Comparison of ENCODE assay signal across 26 cellular contexts in genomic region chrX:13200398-13200797, GRCh38.
"Had no signal": no experiment of that assay in that cellular context is flagged by ENCODE, and none has a peak within 500 bp of the region (broad histone marks: within the 10 kb centered on the region; RNA-seq: fewer than 3 reads in every experiment).

No MANE protein-coding gene starts in this region.

- H3K4me1 Mint-ChIP-seq: central memory CD8-positive, alpha-beta T cell; stimulated activated effector memory CD8-positive, alpha-beta T cell treated with anti-CD3 and anti-CD28 coated beads, Interleukin-12 subunit alpha, Interleukin-12 subunit beta, amount 100 ng/mL, for 72 hours had no signal

- H3K27ac ChIP-seq: ascending aorta, breast epithelium, dorsolateral prefrontal cortex, esophagus muscularis mucosa, gastrocnemius medialis, neutrophil, tibial artery had no signal

- H3K4me1 ChIP-seq: ascending aorta, breast epithelium, gastrocnemius medialis, tibial artery had no signal

- FAIRE-seq: colon, keratinocyte, small intestine had no signal

- H3K4me3 Mint-ChIP-seq: activated CD8-positive, alpha-beta T cell treated with anti-CD3 and anti-CD28 coated beads, Interleukin-2, amount 10 ng/mL, durations not matched to agents 7 days and 5 days; activated T-helper 1 cell treated with anti-CD3 and anti-CD28 coated beads, Interleukin-12 subunit alpha, Interleukin-12 subunit beta, Interleukin-2, Interleukin-4 antibody, amounts not matched to agents 30 ng/mL and 10 ng/mL and 1 ng/mL, durations not matched to agents 14 hours and 24 hours and 36 hours; central memory CD8-positive, alpha-beta T cell; natural killer cell; stimulated activated effector memory CD8-positive, alpha-beta T cell treated with anti-CD3 and anti-CD28 coated beads, Interleukin-12 subunit alpha, Interleukin-12 subunit beta, amount 100 ng/mL, for 72 hours; stimulated activated naive CD8-positive, alpha-beta T cell treated with anti-CD3 and anti-CD28 coated beads, Interleukin-15, amount 100 ng/mL, for 72 hours had no signal

- H3K9me3 ChIP-seq: ascending aorta, breast epithelium, esophagus muscularis mucosa, gastrocnemius medialis, neutrophil, tibial artery had no signal

- H3K27me3 ChIP-seq: ascending aorta, esophagus muscularis mucosa, gastrocnemius medialis, neutrophil, tibial artery had no signal

- H3K36me3 Mint-ChIP-seq: activated naive CD4-positive, alpha-beta T cell treated with anti-CD3 and anti-CD28 coated beads, Interleukin-2, amount 50 U/mL, for 72 hours; natural killer cell; stimulated activated effector memory CD8-positive, alpha-beta T cell treated with anti-CD3 and anti-CD28 coated beads, Interleukin-12 subunit alpha, Interleukin-12 subunit beta, amount 100 ng/mL, for 72 hours had no signal

- H3K36me3 ChIP-seq: ascending aorta, breast epithelium, esophagus muscularis mucosa, gastrocnemius medialis, neutrophil, tibial artery had no signal

- H3K4me3 ChIP-seq: ascending aorta, breast epithelium, dorsolateral prefrontal cortex, esophagus muscularis mucosa, gastrocnemius medialis, lung, tibial artery had no signal

- DNase-seq: activated CD4-positive, alpha-beta T cell treated with anti-CD3 and anti-CD28 coated beads, Interleukin-2, amount 50 U/mL, for 1 hour; activated CD8-positive, alpha-beta T cell treated with anti-CD3 and anti-CD28 coated beads, Interleukin-2, amount 10 ng/mL, durations not matched to agents 7 days and 5 days; activated gamma-delta T cell; dorsolateral prefrontal cortex; gastrocnemius medialis; head of caudate nucleus; hypothalamus; natural killer cell; small intestine; stimulated activated CD4-positive, alpha-beta T cell treated with anti-CD3 and anti-CD28 coated beads, Interleukin-2, amount 100 ng/mL, for 24 hours; stimulated activated naive CD8-positive, alpha-beta T cell treated with anti-CD3 and anti-CD28 coated beads, Interleukin-15, amount 100 ng/mL, for 72 hours; T-helper 2 cell; tibial artery had no signal

- H3K27ac Mint-ChIP-seq: activated CD8-positive, alpha-beta T cell treated with anti-CD3 and anti-CD28 coated beads, Interleukin-2, amount 10 ng/mL, durations not matched to agents 7 days and 5 days; activated naive CD4-positive, alpha-beta T cell treated with anti-CD3 and anti-CD28 coated beads, Interleukin-2, amount 50 U/mL, for 72 hours; activated T-helper 1 cell treated with anti-CD3 and anti-CD28 coated beads, Interleukin-12 subunit alpha, Interleukin-12 subunit beta, Interleukin-2, Interleukin-4 antibody, amounts not matched to agents 30 ng/mL and 10 ng/mL and 1 ng/mL, durations not matched to agents 14 hours and 24 hours and 36 hours; natural killer cell; stimulated activated effector memory CD8-positive, alpha-beta T cell treated with anti-CD3 and anti-CD28 coated beads, Interleukin-12 subunit alpha, Interleukin-12 subunit beta, amount 100 ng/mL, for 72 hours had no signal

- H3K27me3 Mint-ChIP-seq: central memory CD8-positive, alpha-beta T cell; stimulated activated naive CD8-positive, alpha-beta T cell treated with anti-CD3 and anti-CD28 coated beads, Interleukin-15, amount 100 ng/mL, for 72 hours had no signal

- ATAC-seq: activated CD4-positive, CD25-positive, alpha-beta regulatory T cell treated with anti-CD3 and anti-CD28 coated beads, Interleukin-2, amount 50 U/mL, for 24 hours; activated CD8-positive, alpha-beta T cell treated with anti-CD3 and anti-CD28 coated beads, Interleukin-2, amount 10 ng/mL, durations not matched to agents 7 days and 5 days; activated naive CD4-positive, alpha-beta T cell treated with anti-CD3 and anti-CD28 coated beads, Interleukin-2, amount 50 U/mL, for 72 hours; gastrocnemius medialis; natural killer cell; sciatic nerve; stimulated activated effector memory CD8-positive, alpha-beta T cell treated with anti-CD3 and anti-CD28 coated beads, Interleukin-12 subunit alpha, Interleukin-12 subunit beta, amount 100 ng/mL, for 72 hours; stimulated activated naive CD8-positive, alpha-beta T cell treated with anti-CD3 and anti-CD28 coated beads, Interleukin-15, amount 100 ng/mL, for 72 hours had no signal

- H3K9me3 Mint-ChIP-seq: activated naive CD4-positive, alpha-beta T cell treated with anti-CD3 and anti-CD28 coated beads, Interleukin-2, amount 50 U/mL, for 72 hours; activated T-helper 1 cell treated with anti-CD3 and anti-CD28 coated beads, Interleukin-12 subunit alpha, Interleukin-12 subunit beta, Interleukin-2, Interleukin-4 antibody, amounts not matched to agents 30 ng/mL and 10 ng/mL and 1 ng/mL, durations not matched to agents 14 hours and 24 hours and 36 hours; central memory CD8-positive, alpha-beta T cell; natural killer cell; stimulated activated effector memory CD8-positive, alpha-beta T cell treated with anti-CD3 and anti-CD28 coated beads, Interleukin-12 subunit alpha, Interleukin-12 subunit beta, amount 100 ng/mL, for 72 hours; stimulated activated naive CD8-positive, alpha-beta T cell treated with anti-CD3 and anti-CD28 coated beads, Interleukin-15, amount 100 ng/mL, for 72 hours had no signal
